ENCODE assay signal across 1 cellular context in genomic region chr22:38110863-38111852, GRCh38.
TF ChIP-seq lines count a peak whose summit lies in the region.

No MANE protein-coding gene starts in this region.

TF ChIP-seq in HepG2, 621 proteins besides CTCF, POLR2A, EP300 and RAD21 (continued from another document and continues in another):
- no peak for TF ChIP-seq PRDM10 (CRISPR knock-in tag; IDR thresholded peaks at IDR 0.05; ENCODE audit: low read depth)
- 0 out of 2 replicates have a peak, but pooled peaks have one; percentile 7 for TF ChIP-seq POLR2G (IDR thresholded peaks at IDR 0.05; ENCODE audit: low read depth, low read length)
- TF ChIP-seq SAFB2 (CRISPR knock-in tag; IDR thresholded peaks at IDR 0.05; ENCODE audit: borderline replicate concordance, low read depth) = no peak
- no peak for TF ChIP-seq PRDM15 (CRISPR knock-in tag; IDR thresholded peaks at IDR 0.05)
- TF ChIP-seq, protein P1, sequence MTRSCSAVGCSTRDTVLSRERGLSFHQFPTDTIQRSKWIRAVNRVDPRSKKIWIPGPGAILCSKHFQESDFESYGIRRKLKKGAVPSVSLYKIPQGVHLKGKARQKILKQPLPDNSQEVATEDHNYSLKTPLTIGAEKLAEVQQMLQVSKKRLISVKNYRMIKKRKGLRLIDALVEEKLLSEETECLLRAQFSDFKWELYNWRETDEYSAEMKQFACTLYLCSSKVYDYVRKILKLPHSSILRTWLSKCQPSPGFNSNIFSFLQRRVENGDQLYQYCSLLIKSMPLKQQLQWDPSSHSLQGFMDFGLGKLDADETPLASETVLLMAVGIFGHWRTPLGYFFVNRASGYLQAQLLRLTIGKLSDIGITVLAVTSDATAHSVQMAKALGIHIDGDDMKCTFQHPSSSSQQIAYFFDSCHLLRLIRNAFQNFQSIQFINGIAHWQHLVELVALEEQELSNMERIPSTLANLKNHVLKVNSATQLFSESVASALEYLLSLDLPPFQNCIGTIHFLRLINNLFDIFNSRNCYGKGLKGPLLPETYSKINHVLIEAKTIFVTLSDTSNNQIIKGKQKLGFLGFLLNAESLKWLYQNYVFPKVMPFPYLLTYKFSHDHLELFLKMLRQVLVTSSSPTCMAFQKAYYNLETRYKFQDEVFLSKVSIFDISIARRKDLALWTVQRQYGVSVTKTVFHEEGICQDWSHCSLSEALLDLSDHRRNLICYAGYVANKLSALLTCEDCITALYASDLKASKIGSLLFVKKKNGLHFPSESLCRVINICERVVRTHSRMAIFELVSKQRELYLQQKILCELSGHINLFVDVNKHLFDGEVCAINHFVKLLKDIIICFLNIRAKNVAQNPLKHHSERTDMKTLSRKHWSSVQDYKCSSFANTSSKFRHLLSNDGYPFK (CRISPR knock-in tag; IDR thresholded peaks at IDR 0.05; ENCODE audit: borderline replicate concordance) = no peak
- TF ChIP-seq ZNF225 (CRISPR knock-in tag; IDR thresholded peaks at IDR 0.05) = no peak
- TF ChIP-seq FIP1L1 (IDR thresholded peaks at IDR 0.05; ENCODE audit: borderline replicate concordance, insufficient read depth, low read depth, low read length) = no peak
- TF ChIP-seq DMTF1 (CRISPR knock-in tag; IDR thresholded peaks at IDR 0.05) = no peak
- 0 out of 2 replicates have a peak, but pooled peaks have one; percentile 16 for TF ChIP-seq KDM5B (CRISPR knock-in tag; IDR thresholded peaks at IDR 0.05; ENCODE audit: borderline replicate concordance)
- TF ChIP-seq ZSCAN31 (CRISPR knock-in tag; IDR thresholded peaks at IDR 0.05; ENCODE audit: low read depth) = no peak
- TF ChIP-seq SNAPC2 (CRISPR knock-in tag; IDR thresholded peaks at IDR 0.05) = no peak
- TF ChIP-seq ZBTB39 (CRISPR knock-in tag; IDR thresholded peaks at IDR 0.05) = no peak
- no peak for TF ChIP-seq ZNF251 (CRISPR knock-in tag; IDR thresholded peaks at IDR 0.05)
- peak; percentile 89; the same call in 1 of the 2 replicates for TF ChIP-seq ZBTB37 (CRISPR knock-in tag; IDR thresholded peaks at IDR 0.05)
- TF ChIP-seq RBFOX2 (IDR thresholded peaks at IDR 0.05; ENCODE audit: low read depth, low read length) = peak; percentile 50
- no peak for TF ChIP-seq MIXL1 (CRISPR knock-in tag; IDR thresholded peaks at IDR 0.05)
- peak; percentile 67; the same call in 1 of the 2 replicates for TF ChIP-seq ZNF292 (CRISPR knock-in tag; IDR thresholded peaks at IDR 0.05; ENCODE audit: borderline replicate concordance, low read depth)
- TF ChIP-seq ZNF335 (CRISPR knock-in tag; IDR thresholded peaks at IDR 0.05) = no peak
- TF ChIP-seq, protein P2, sequence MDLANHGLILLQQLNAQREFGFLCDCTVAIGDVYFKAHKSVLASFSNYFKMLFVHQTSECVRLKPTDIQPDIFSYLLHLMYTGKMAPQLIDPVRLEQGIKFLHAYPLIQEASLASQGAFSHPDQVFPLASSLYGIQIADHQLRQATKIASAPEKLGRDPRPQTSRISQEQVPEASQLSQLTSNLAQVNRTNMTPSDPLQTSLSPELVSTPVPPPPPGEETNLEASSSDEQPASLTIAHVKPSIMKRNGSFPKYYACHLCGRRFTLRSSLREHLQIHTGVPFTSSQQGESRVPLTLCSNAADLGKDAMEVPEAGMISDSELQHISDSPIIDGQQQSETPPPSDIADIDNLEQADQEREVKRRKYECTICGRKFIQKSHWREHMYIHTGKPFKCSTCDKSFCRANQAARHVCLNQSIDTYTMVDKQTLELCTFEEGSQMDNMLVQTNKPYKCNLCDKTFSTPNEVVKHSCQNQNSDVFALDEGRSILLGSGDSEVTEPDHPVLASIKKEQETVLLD (CRISPR knock-in tag; IDR thresholded peaks at IDR 0.05; ENCODE audit: low read depth) = no peak
- no peak for TF ChIP-seq MED8 (CRISPR knock-in tag; IDR thresholded peaks at IDR 0.05; ENCODE audit: insufficient replicate concordance)
- TF ChIP-seq AGO2 (optimal IDR thresholded peaks at IDR 0.05; ENCODE audit: low read depth, low read length) = peak; percentile 1
- TF ChIP-seq RELA (CRISPR knock-in tag; IDR thresholded peaks at IDR 0.05) = no peak
- 0 out of 2 replicates have a peak, but pooled peaks have one; percentile 69 for TF ChIP-seq NFE2L1 (CRISPR knock-in tag; IDR thresholded peaks at IDR 0.05; ENCODE audit: borderline replicate concordance)
- TF ChIP-seq ZNF354B (CRISPR knock-in tag; IDR thresholded peaks at IDR 0.05) = no peak
- no peak for TF ChIP-seq ZBTB7A (CRISPR knock-in tag; IDR thresholded peaks at IDR 0.05)
- no peak for TF ChIP-seq SATB2 (CRISPR knock-in tag; IDR thresholded peaks at IDR 0.05)
- no peak for TF ChIP-seq FOXK2 (IDR thresholded peaks at IDR 0.05)
- TF ChIP-seq MEF2D (CRISPR knock-in tag; IDR thresholded peaks at IDR 0.05) = 0 out of 2 replicates have a peak, but pooled peaks have one; percentile 1
- TF ChIP-seq MTF2 (CRISPR knock-in tag; IDR thresholded peaks at IDR 0.05; ENCODE audit: borderline replicate concordance) = 0 out of 2 replicates have a peak, but pooled peaks have one; percentile 69
- no peak for TF ChIP-seq ZNF124 (CRISPR knock-in tag; IDR thresholded peaks at IDR 0.05)
- TF ChIP-seq, protein P3, sequence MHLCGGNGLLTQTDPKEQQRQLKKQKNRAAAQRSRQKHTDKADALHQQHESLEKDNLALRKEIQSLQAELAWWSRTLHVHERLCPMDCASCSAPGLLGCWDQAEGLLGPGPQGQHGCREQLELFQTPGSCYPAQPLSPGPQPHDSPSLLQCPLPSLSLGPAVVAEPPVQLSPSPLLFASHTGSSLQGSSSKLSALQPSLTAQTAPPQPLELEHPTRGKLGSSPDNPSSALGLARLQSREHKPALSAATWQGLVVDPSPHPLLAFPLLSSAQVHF (CRISPR knock-in tag; IDR thresholded peaks at IDR 0.05) = no peak
- TF ChIP-seq RFXAP (CRISPR knock-in tag; IDR thresholded peaks at IDR 0.05; ENCODE audit: borderline replicate concordance) = 0 out of 2 replicates have a peak, but pooled peaks have one; percentile 17
- TF ChIP-seq ZNF589 (CRISPR knock-in tag; conservative IDR thresholded peaks at IDR 0.05) = 0 out of 2 replicates have a peak, but pooled peaks have one; percentile 45
- no peak for TF ChIP-seq ATF6 (CRISPR knock-in tag; conservative IDR thresholded peaks at IDR 0.05)
- TF ChIP-seq MED1 (CRISPR knock-in tag; IDR thresholded peaks at IDR 0.05) = no peak
- TF ChIP-seq ZNF83 (CRISPR knock-in tag; IDR thresholded peaks at IDR 0.05; ENCODE audit: borderline replicate concordance) = 0 out of 2 replicates have a peak, but pooled peaks have one; percentile 58
- no peak for TF ChIP-seq JDP2 (CRISPR knock-in tag; IDR thresholded peaks at IDR 0.05; ENCODE audit: borderline replicate concordance)
- TF ChIP-seq MLX (CRISPR knock-in tag; IDR thresholded peaks at IDR 0.05) = no peak
